13 cellular contexts compared by ENCODE assay signal in genomic region chr3:16334909-16335308, GRCh38.
DNase-seq lines count a peak whose midpoint lies in the region; ATAC-seq and TF ChIP-seq lines count a peak whose summit lies in the region.
"Had no signal": no experiment of that assay in that cellular context is flagged by ENCODE, and none has a peak within 500 bp of the region (broad histone marks: within the 10 kb centered on the region; RNA-seq: fewer than 3 reads in every experiment).

No MANE protein-coding gene starts in this region.

- H3K4me1 ChIP-seq in CD4-positive, CD25-positive, alpha-beta regulatory T cell (ENCODE audit: control insufficient read depth, insufficient read depth, low read length, poor library complexity, severe bottlenecking), result peaks cover 22% of the 10 kb centered on the region
- H3K4me1 ChIP-seq in trophoblast cell (ENCODE audit: control insufficient read depth in 1 of 2, insufficient read depth in 2 of 2, low read length in 2 of 2), result no peaks in the 10 kb centered on the region
- H3K4me1 ChIP-seq in BE2C, result no peaks in the 10 kb centered on the region

- H3K36me3 ChIP-seq in CD4-positive, CD25-positive, alpha-beta regulatory T cell (ENCODE audit: control insufficient read depth, insufficient read depth, low read length), result peaks cover 51% of the 10 kb centered on the region
- no peaks in the 10 kb centered on the region for H3K36me3 ChIP-seq in trophoblast cell (ENCODE audit: control insufficient read depth in 1 of 2, insufficient read depth in 2 of 2, low read length in 2 of 2)
- H3K36me3 ChIP-seq in BE2C, result no peaks in the 10 kb centered on the region

- H3K4me3 ChIP-seq in CD4-positive, CD25-positive, alpha-beta regulatory T cell (ENCODE audit: low read depth, low read length), result no peak overlapping the region
- H3K4me3 ChIP-seq in trophoblast cell (ENCODE audit: low read depth, low read length) (no peak overlapping the region), BE2C (ENCODE audit: low read depth, low read length) (no peak overlapping the region)

- H3K14ac ChIP-seq in trophoblast cell (ENCODE audit: low read length), result no peak overlapping the region

- H3K4ac ChIP-seq in trophoblast cell (ENCODE audit: low read depth, low read length), result no peak overlapping the region

- peak overlapping the region in 2 of 4 donors; percentile 30 to 48 for H3K4me3 Mint-ChIP-seq in CD4-positive, CD25-positive, alpha-beta regulatory T cell
- H3K4me3 Mint-ChIP-seq in brain (no peak overlapping the region), natural killer cell (no peak overlapping the region)
- H3K4me3 Mint-ChIP-seq: endodermal cell had no signal

- H3K9me3 Mint-ChIP-seq in CD4-positive, CD25-positive, alpha-beta regulatory T cell, result peaks cover 0 to 14% (median 4%) of the 10 kb centered on the region in 7 donors
- peaks cover 25 to 40% (median 28%) of the 10 kb centered on the region in 5 experiments for H3K9me3 Mint-ChIP-seq in brain
- peaks cover 5 to 7% of the 10 kb centered on the region in 2 donors for H3K9me3 Mint-ChIP-seq in natural killer cell

- intact Hi-C loops in natural killer cell (cut with micrococcal nuclease), result no loop called here

- H3K36me3 Mint-ChIP-seq in CD4-positive, CD25-positive, alpha-beta regulatory T cell, result peaks cover 63% of the 10 kb centered on the region
- H3K36me3 Mint-ChIP-seq in brain, result peaks cover 65% of the 10 kb centered on the region
- peaks cover 28% of the 10 kb centered on the region for H3K36me3 Mint-ChIP-seq in natural killer cell

- no peak overlapping the region for H2AK5ac ChIP-seq in trophoblast cell (ENCODE audit: low read length)

- H2BK12ac ChIP-seq in trophoblast cell (ENCODE audit: low read length), result no peak overlapping the region

- peaks cover 19 to 79% (median 55%) of the 10 kb centered on the region in 4 donors for H3K4me1 Mint-ChIP-seq in CD4-positive, CD25-positive, alpha-beta regulatory T cell
- peaks cover 61% of the 10 kb centered on the region for H3K4me1 Mint-ChIP-seq in brain
- peaks cover 43 to 68% of the 10 kb centered on the region in 2 donors for H3K4me1 Mint-ChIP-seq in natural killer cell
- H3K4me1 Mint-ChIP-seq: endodermal cell had no signal

- H3K27ac ChIP-seq in CD4-positive, CD25-positive, alpha-beta regulatory T cell (ENCODE audit: insufficient read depth, low read length, poor library complexity, severe bottlenecking), result peak overlapping the region; percentile 28
- H3K27ac ChIP-seq in trophoblast cell (ENCODE audit: low read depth, low read length), result no peak overlapping the region

- H2BK5ac ChIP-seq in trophoblast cell (ENCODE audit: low read depth, low read length, poor library complexity), result no peak overlapping the region

- no peaks in the 10 kb centered on the region for H3K27me3 Mint-ChIP-seq in CD4-positive, CD25-positive, alpha-beta regulatory T cell
- H3K27me3 Mint-ChIP-seq in brain, result no peaks in the 10 kb centered on the region
- H3K27me3 Mint-ChIP-seq in natural killer cell (ENCODE audit: low read depth in 2 of 2), result no peaks in the 10 kb centered on the region

- no peaks in the 10 kb centered on the region for H3K79me1 ChIP-seq in trophoblast cell (ENCODE audit: low read length)

- H3K18ac ChIP-seq in trophoblast cell (ENCODE audit: low read length), result no peak overlapping the region

- no peak for TF ChIP-seq CTCF in brain (conservative IDR thresholded peaks at IDR 0.05)
- TF ChIP-seq CTCF in natural killer cell (IDR thresholded peaks at IDR 0.05), result no peak
- TF ChIP-seq CTCF in BE2C (IDR thresholded peaks at IDR 0.05; ENCODE audit: low read depth, low read length), result no peak

- H3K23ac ChIP-seq in trophoblast cell (ENCODE audit: low read length), result no peak overlapping the region

- no peak overlapping the region for H4K91ac ChIP-seq in trophoblast cell (ENCODE audit: low read depth, low read length)

- ATAC-seq in CD4-positive, CD25-positive, alpha-beta regulatory T cell (ENCODE audit: low read depth in 2 of 2), result no peak
- ATAC-seq in natural killer cell, result no peak
- ATAC-seq: left colon had no signal

- no peak overlapping the region for H4K12ac ChIP-seq in trophoblast cell (ENCODE audit: low read depth, low read length)

- DNase-seq in CD4-positive, CD25-positive, alpha-beta regulatory T cell, result no peak
- DNase-seq in GM04503 (ENCODE audit: low read depth) (peak; percentile 96), natural killer cell (no peak), NCI-H1048 (lab: John Stamatoyannopoulos, UW) (no peak), trophoblast cell (no peak), hepatic stellate cell (ENCODE audit: low spot score) (no peak), BE2C (no peak)
- DNase-seq: endodermal cell; hippocampal formation; left colon; Right ventricle myocardium superior; stimulated activated CD4-positive, alpha-beta T cell treated with anti-CD3 and anti-CD28 coated beads, Interleukin-2, amount 100 ng/mL, for 24 hours had no signal

- H4K8ac ChIP-seq in trophoblast cell (ENCODE audit: low read depth, low read length), result no peak overlapping the region

- peak overlapping the region in 2 of 3 donors; percentile 85 to 89 for H3K27ac Mint-ChIP-seq in CD4-positive, CD25-positive, alpha-beta regulatory T cell
- peak overlapping the region; percentile 12 to 91 (median 61) for H3K27ac Mint-ChIP-seq in brain
- peak overlapping the region; percentile 71 to 74 for H3K27ac Mint-ChIP-seq in natural killer cell
- H3K27ac Mint-ChIP-seq: endodermal cell had no signal

- no peak overlapping the region for H2BK120ac ChIP-seq in trophoblast cell (ENCODE audit: insufficient read depth, low read length, poor library complexity)

- H2AFZ ChIP-seq in trophoblast cell (ENCODE audit: insufficient read depth, low read length, poor library complexity), result no peak overlapping the region

- H3K27me3 ChIP-seq in CD4-positive, CD25-positive, alpha-beta regulatory T cell (ENCODE audit: control insufficient read depth, insufficient read depth, low read length), result no peaks in the 10 kb centered on the region
- H3K27me3 ChIP-seq in trophoblast cell (ENCODE audit: insufficient read depth, low read length) (no peaks in the 10 kb centered on the region), BE2C (no peaks in the 10 kb centered on the region)

- peaks cover 9 to 11% of the 10 kb centered on the region in 2 experiments for H3K9me3 ChIP-seq in CD4-positive, CD25-positive, alpha-beta regulatory T cell (ENCODE audit: control insufficient read depth in 2 of 2, low read length in 2 of 2)
- peaks cover 4% of the 10 kb centered on the region for H3K9me3 ChIP-seq in trophoblast cell (ENCODE audit: insufficient read depth, low read depth, low read length)
- H3K9me3 ChIP-seq in BE2C, result no peaks in the 10 kb centered on the region

- no peak overlapping the region for H3K4me2 ChIP-seq in trophoblast cell (ENCODE audit: low read length)

- H3K79me2 ChIP-seq in trophoblast cell (ENCODE audit: control insufficient read depth, insufficient read depth, low read length, poor library complexity), result no peaks in the 10 kb centered on the region

- WGBS in trophoblast cell (ENCODE audit: extremely low coverage, insufficient coverage, insufficient read length), result no CpG with 5 or more reads among the region's 4 CpGs

- no peak overlapping the region for H3K9ac ChIP-seq in trophoblast cell (ENCODE audit: low read length)
